ENCODE assay signal across 2 cellular contexts in the genomic region with DNA sequence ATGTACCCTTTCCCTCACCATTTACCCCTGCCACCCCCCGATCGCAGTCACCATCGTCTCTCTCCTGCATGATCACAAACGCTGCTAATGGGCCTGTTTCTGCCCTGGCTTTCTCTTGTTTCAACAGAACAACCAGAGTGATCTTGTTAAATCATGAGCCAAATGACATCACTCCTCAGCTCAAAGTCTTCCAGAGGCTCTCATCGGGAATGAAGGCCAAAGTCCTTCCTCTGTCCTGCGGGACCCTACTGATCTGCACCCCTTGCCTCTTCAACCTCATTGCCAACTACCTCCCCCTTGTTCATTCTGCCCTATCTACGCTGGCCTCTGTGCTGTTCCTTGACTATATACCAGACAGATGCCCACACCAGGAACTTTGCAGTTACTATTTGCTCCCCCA.
TF ChIP-seq lines count a peak whose summit lies in the region.

No MANE protein-coding gene starts in this region.

TF ChIP-seq in GM23338, 12 proteins besides CTCF, POLR2A, EP300 and RAD21 (continues in another document):
- no peak for TF ChIP-seq POLR2AphosphoS5 (IDR thresholded peaks at IDR 0.05; ENCODE audit: low read depth)
- TF ChIP-seq NANOG (IDR thresholded peaks at IDR 0.05; ENCODE audit: borderline replicate concordance): no peak
- TF ChIP-seq EZH2 (IDR thresholded peaks at IDR 0.05; ENCODE audit: low read depth, unreplicated experiment): no peak
- TF ChIP-seq EZH2phosphoT487 (IDR thresholded peaks at IDR 0.05; ENCODE audit: unreplicated experiment): no peak
- no peak for TF ChIP-seq ZNF114 (CRISPR knock-in tag; IDR thresholded peaks at IDR 0.05)
- TF ChIP-seq, protein P1, sequence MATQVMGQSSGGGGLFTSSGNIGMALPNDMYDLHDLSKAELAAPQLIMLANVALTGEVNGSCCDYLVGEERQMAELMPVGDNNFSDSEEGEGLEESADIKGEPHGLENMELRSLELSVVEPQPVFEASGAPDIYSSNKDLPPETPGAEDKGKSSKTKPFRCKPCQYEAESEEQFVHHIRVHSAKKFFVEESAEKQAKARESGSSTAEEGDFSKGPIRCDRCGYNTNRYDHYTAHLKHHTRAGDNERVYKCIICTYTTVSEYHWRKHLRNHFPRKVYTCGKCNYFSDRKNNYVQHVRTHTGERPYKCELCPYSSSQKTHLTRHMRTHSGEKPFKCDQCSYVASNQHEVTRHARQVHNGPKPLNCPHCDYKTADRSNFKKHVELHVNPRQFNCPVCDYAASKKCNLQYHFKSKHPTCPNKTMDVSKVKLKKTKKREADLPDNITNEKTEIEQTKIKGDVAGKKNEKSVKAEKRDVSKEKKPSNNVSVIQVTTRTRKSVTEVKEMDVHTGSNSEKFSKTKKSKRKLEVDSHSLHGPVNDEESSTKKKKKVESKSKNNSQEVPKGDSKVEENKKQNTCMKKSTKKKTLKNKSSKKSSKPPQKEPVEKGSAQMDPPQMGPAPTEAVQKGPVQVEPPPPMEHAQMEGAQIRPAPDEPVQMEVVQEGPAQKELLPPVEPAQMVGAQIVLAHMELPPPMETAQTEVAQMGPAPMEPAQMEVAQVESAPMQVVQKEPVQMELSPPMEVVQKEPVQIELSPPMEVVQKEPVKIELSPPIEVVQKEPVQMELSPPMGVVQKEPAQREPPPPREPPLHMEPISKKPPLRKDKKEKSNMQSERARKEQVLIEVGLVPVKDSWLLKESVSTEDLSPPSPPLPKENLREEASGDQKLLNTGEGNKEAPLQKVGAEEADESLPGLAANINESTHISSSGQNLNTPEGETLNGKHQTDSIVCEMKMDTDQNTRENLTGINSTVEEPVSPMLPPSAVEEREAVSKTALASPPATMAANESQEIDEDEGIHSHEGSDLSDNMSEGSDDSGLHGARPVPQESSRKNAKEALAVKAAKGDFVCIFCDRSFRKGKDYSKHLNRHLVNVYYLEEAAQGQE (IDR thresholded peaks at IDR 0.05; ENCODE audit: unreplicated experiment): no peak
- TF ChIP-seq, protein P2, sequence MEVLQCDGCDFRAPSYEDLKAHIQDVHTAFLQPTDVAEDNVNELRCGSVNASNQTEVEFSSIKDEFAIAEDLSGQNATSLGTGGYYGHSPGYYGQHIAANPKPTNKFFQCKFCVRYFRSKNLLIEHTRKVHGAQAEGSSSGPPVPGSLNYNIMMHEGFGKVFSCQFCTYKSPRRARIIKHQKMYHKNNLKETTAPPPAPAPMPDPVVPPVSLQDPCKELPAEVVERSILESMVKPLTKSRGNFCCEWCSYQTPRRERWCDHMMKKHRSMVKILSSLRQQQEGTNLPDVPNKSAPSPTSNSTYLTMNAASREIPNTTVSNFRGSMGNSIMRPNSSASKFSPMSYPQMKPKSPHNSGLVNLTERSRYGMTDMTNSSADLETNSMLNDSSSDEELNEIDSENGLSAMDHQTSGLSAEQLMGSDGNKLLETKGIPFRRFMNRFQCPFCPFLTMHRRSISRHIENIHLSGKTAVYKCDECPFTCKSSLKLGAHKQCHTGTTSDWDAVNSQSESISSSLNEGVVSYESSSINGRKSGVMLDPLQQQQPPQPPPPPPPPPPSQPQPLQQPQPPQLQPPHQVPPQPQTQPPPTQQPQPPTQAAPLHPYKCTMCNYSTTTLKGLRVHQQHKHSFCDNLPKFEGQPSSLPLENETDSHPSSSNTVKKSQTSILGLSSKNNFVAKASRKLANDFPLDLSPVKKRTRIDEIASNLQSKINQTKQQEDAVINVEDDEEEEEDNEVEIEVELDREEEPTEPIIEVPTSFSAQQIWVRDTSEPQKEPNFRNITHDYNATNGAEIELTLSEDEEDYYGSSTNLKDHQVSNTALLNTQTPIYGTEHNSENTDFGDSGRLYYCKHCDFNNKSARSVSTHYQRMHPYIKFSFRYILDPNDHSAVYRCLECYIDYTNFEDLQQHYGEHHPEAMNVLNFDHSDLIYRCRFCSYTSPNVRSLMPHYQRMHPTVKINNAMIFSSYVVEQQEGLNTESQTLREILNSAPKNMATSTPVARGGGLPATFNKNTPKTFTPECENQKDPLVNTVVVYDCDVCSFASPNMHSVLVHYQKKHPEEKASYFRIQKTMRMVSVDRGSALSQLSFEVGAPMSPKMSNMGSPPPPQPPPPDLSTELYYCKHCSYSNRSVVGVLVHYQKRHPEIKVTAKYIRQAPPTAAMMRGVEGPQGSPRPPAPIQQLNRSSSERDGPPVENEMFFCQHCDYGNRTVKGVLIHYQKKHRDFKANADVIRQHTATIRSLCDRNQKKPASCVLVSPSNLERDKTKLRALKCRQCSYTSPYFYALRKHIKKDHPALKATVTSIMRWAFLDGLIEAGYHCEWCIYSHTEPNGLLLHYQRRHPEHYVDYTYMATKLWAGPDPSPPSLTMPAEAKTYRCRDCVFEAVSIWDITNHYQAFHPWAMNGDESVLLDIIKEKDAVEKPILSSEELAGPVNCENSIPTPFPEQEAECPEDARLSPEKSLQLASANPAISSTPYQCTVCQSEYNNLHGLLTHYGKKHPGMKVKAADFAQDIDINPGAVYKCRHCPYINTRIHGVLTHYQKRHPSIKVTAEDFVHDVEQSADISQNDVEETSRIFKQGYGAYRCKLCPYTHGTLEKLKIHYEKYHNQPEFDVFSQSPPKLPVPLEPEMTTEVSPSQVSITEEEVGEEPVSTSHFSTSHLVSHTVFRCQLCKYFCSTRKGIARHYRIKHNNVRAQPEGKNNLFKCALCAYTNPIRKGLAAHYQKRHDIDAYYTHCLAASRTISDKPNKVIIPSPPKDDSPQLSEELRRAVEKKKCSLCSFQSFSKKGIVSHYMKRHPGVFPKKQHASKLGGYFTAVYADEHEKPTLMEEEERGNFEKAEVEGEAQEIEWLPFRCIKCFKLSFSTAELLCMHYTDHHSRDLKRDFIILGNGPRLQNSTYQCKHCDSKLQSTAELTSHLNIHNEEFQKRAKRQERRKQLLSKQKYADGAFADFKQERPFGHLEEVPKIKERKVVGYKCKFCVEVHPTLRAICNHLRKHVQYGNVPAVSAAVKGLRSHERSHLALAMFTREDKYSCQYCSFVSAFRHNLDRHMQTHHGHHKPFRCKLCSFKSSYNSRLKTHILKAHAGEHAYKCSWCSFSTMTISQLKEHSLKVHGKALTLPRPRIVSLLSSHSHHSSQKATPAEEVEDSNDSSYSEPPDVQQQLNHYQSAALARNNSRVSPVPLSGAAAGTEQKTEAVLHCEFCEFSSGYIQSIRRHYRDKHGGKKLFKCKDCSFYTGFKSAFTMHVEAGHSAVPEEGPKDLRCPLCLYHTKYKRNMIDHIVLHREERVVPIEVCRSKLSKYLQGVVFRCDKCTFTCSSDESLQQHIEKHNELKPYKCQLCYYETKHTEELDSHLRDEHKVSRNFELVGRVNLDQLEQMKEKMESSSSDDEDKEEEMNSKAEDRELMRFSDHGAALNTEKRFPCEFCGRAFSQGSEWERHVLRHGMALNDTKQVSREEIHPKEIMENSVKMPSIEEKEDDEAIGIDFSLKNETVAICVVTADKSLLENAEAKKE (CRISPR knock-in tag; IDR thresholded peaks at IDR 0.05): no peak
- TF ChIP-seq, protein P3, sequence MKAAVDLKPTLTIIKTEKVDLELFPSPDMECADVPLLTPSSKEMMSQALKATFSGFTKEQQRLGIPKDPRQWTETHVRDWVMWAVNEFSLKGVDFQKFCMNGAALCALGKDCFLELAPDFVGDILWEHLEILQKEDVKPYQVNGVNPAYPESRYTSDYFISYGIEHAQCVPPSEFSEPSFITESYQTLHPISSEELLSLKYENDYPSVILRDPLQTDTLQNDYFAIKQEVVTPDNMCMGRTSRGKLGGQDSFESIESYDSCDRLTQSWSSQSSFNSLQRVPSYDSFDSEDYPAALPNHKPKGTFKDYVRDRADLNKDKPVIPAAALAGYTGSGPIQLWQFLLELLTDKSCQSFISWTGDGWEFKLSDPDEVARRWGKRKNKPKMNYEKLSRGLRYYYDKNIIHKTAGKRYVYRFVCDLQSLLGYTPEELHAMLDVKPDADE (IDR thresholded peaks at IDR 0.05): no peak
- TF ChIP-seq JUNB (IDR thresholded peaks at IDR 0.05; ENCODE audit: unreplicated experiment): no peak
- TF ChIP-seq CREB1 (CRISPR knock-in tag; IDR thresholded peaks at IDR 0.05; ENCODE audit: low read depth): no peak

TF ChIP-seq in H1, 55 proteins besides CTCF, POLR2A, EP300 and RAD21:
- TF ChIP-seq RBBP5 (IDR thresholded peaks at IDR 0.05; ENCODE audit: borderline replicate concordance, low read depth, low read length) (no peak), ASH2L (IDR thresholded peaks at IDR 0.05; ENCODE audit: low read length) (no peak), CREB1 (IDR thresholded peaks at IDR 0.05) (no peak), ZNF274 (IDR thresholded peaks at IDR 0.05; ENCODE audit: borderline replicate concordance, extremely low read depth, low read length) (no peak), SIX5 (IDR thresholded peaks at IDR 0.05; ENCODE audit: low read depth, low read length) (no peak), JUND (IDR thresholded peaks at IDR 0.05; ENCODE audit: low read length) (no peak), JUN (IDR thresholded peaks at IDR 0.05; ENCODE audit: low read depth, low read length) (no peak), SP4 (IDR thresholded peaks at IDR 0.05; ENCODE audit: low read length) (no peak), BCL11A (IDR thresholded peaks at IDR 0.05; ENCODE audit: low read depth in 2 of 2, low read length in 2 of 2) (no peak), POLR2AphosphoS5 (IDR thresholded peaks at IDR 0.05; ENCODE audit: low read depth, low read length) (no peak), NANOG (IDR thresholded peaks at IDR 0.05; ENCODE audit: insufficient read depth, low read depth, low read length, poor library complexity, severe bottlenecking) (no peak), CBX8 (IDR thresholded peaks at IDR 0.05; ENCODE audit: borderline replicate concordance, low read depth, low read length) (no peak), SP2 (IDR thresholded peaks at IDR 0.05; ENCODE audit: low read length) (no peak)
